21 cellular contexts compared by ENCODE assay signal in the genomic region with DNA sequence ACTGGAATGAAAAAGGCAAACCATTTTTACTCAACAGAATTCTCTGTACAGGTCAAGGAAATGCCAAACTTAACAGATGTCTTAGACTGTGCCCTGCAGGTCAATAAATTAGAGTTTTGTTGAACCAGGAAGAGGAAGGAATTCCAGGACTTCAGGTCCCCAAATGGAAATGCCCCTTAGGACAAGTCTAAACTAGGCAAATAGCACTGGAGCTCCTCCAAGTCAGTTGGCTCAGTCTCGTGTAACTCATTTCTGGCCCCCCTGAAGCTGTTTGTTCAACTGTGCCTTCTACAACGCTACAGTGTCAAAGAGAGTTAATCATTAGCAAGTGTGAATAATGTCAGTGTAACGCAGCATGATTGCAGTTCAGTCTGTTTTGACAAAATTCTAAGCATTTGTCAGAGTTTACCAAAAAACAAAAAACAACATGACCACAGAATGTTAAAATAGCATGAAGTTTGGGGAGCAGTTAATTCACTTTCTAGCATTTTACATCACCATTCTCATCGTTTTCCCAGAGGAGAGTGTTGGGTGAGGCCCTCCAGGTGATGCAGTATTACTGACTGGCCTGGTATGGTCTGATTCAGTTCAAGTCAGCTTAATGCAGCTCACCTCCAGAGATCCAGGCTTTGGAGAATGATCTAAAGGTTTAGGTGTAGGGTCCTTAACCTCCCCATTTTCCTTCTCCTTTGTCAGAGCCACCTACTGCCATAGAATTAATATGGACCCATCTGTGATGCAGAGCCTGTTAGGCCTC.
DNase-seq lines count a peak whose midpoint lies in the region; ATAC-seq, FAIRE-seq and TF ChIP-seq lines count a peak whose summit lies in the region.
"Had no signal": no experiment of that assay in that cellular context is flagged by ENCODE, and none has a peak within 500 bp of the region (broad histone marks: within the 10 kb centered on the region; RNA-seq: fewer than 3 reads in every experiment).

No MANE protein-coding gene starts in this region.

- H3K4me2 ChIP-seq in mesenchymal stem cell (ENCODE audit: low read length, poor library complexity, severe bottlenecking), result peak overlapping the region; percentile 25
- H3K4me2 ChIP-seq: BLaER1 had no signal

- no peak overlapping the region for H3K27ac ChIP-seq in foreskin keratinocyte
- H3K27ac ChIP-seq in mesenchymal stem cell (ENCODE audit: low read length, poor library complexity, severe bottlenecking), result peak overlapping the region; percentile 73
- H3K27ac ChIP-seq: BLaER1, heart right ventricle, ovary, skin epidermis had no signal

- H3K18ac ChIP-seq in mesenchymal stem cell (ENCODE audit: low read depth in 1 of 2, low read length in 2 of 2), result no peak overlapping the region

- no peak overlapping the region for H2BK15ac ChIP-seq in mesenchymal stem cell (ENCODE audit: low read depth, poor library complexity, severe bottlenecking)

- H2AK5ac ChIP-seq in mesenchymal stem cell (ENCODE audit: low read length, severe bottlenecking), result peak overlapping the region; percentile 41

- DNase-seq in RCC 7860 (ENCODE audit: low spot score), result peak; percentile 45
- DNase-seq in foreskin keratinocyte, result no peak
- DNase-seq in mesenchymal stem cell, result no peak
- no peak for DNase-seq in amygdala (lab: John Stamatoyannopoulos, UW)
- no peak for DNase-seq in SW480 (ENCODE audit: low spot score)
- DNase-seq: activated CD4-positive, alpha-beta T cell treated with anti-CD3 and anti-CD28 coated beads, Interleukin-2, amount 50 U/mL, for 48 hours; activated T-cell treated with anti-CD3 and anti-CD28 coated beads, Interleukin-2, amount 50 U/mL, for 4 hours; DMS79 treated with DMSO at 0.1 percent for 48 hours; heart right ventricle; islet precursor cell; NCI-H1436 treated with DMSO at 0.1 percent for 48 hours; NK-92 treated with Interleukin-12 subunit alpha and Interleukin-12 subunit beta, amount 100 ng/mL, for 24 hours; ovary; stimulated activated CD4-positive, alpha-beta T cell treated with anti-CD3 and anti-CD28 coated beads, Interleukin-4, amount 100 ng/mL, for 24 hours; T-cell had no signal

- H3K9me3 ChIP-seq in mesenchymal stem cell (ENCODE audit: control insufficient read depth, low read length), result peaks cover 4% of the 10 kb centered on the region
- H3K9me3 ChIP-seq: BLaER1, ovary had no signal

- H3K79me1 ChIP-seq in mesenchymal stem cell (replicated peaks; ENCODE audit: low read length, poor library complexity, severe bottlenecking), result no peaks in the 10 kb centered on the region

- no peak overlapping the region for H4K91ac ChIP-seq in mesenchymal stem cell (ENCODE audit: low read length)

- peak; percentile 79 for FAIRE-seq in RCC 7860 (lab: Jason Lieb, UNC)
- FAIRE-seq: HTR-8/SVneo had no signal

- no peak overlapping the region for H3K4ac ChIP-seq in mesenchymal stem cell (ENCODE audit: low read depth in 1 of 2, low read length in 2 of 2)

- H3K4me1 ChIP-seq in foreskin keratinocyte (no peaks in the 10 kb centered on the region), mesenchymal stem cell (ENCODE audit: control insufficient read depth, insufficient read depth, low read depth, low read length) (peaks cover 6% of the 10 kb centered on the region)
- H3K4me1 ChIP-seq: BLaER1, heart right ventricle had no signal

- no peak overlapping the region for H2BK120ac ChIP-seq in mesenchymal stem cell (ENCODE audit: low read depth, low read length)

- H3K27me3 ChIP-seq in foreskin keratinocyte, result no peaks in the 10 kb centered on the region
- H3K27me3 ChIP-seq in mesenchymal stem cell (ENCODE audit: control insufficient read depth in 1 of 2, insufficient read depth in 1 of 2, low read length in 2 of 2), result peaks cover 0 to 6% of the 10 kb centered on the region in 2 experiments
- H3K27me3 ChIP-seq: BLaER1, heart right ventricle, ovary had no signal

- no peak overlapping the region for H3K23ac ChIP-seq in mesenchymal stem cell (ENCODE audit: low read length in 2 of 2)

- TF ChIP-seq CTCF in foreskin keratinocyte (conservative IDR thresholded peaks at IDR 0.05), result no peak

- H2BK12ac ChIP-seq in mesenchymal stem cell (ENCODE audit: low read length in 2 of 2), result no peak overlapping the region

- ATAC-seq in foreskin keratinocyte, result peak; percentile 50
- no peak for ATAC-seq in HG02571 (IDR thresholded peaks at IDR 0.05; ENCODE audit: unreplicated experiment)
- ATAC-seq in GM21423 (IDR thresholded peaks at IDR 0.05; ENCODE audit: unreplicated experiment), result no peak
- ATAC-seq: activated naive CD4-positive, alpha-beta T cell treated with anti-CD3 and anti-CD28 coated beads, Interleukin-2, amount 50 U/mL, for 72 hours; activated T-cell treated with anti-CD3 and anti-CD28 coated beads, Interleukin-2, amount 50 U/mL, for 4 hours; heart right ventricle; T-cell had no signal

- no peak overlapping the region for H3K9ac ChIP-seq in mesenchymal stem cell (ENCODE audit: low read length)
- H3K9ac ChIP-seq: BLaER1 had no signal

- H2AFZ ChIP-seq in mesenchymal stem cell (ENCODE audit: low read depth, low read length), result no peak overlapping the region

- H3K36me3 ChIP-seq in mesenchymal stem cell (ENCODE audit: control insufficient read depth in 1 of 2, insufficient read depth in 2 of 2, low read depth in 1 of 2, low read length in 2 of 2), result no peaks in the 10 kb centered on the region
- H3K36me3 ChIP-seq: BLaER1, heart right ventricle, ovary had no signal

- H4K8ac ChIP-seq in mesenchymal stem cell (ENCODE audit: low read length), result no peak overlapping the region

- 46% methylated on average over 2 of the region's 4 CpGs for WGBS in mesenchymal stem cell

- H3K4me3 ChIP-seq in mesenchymal stem cell (ENCODE audit: insufficient read depth in 1 of 2, low read depth in 1 of 2, low read length in 2 of 2), result no peak overlapping the region
- H3K4me3 ChIP-seq: BLaER1, heart right ventricle, ovary, skin epidermis had no signal

- no peak overlapping the region for H2BK5ac ChIP-seq in mesenchymal stem cell (ENCODE audit: low read depth, low read length, poor library complexity, severe bottlenecking)

- no peak overlapping the region for H3K14ac ChIP-seq in mesenchymal stem cell (ENCODE audit: low read length in 2 of 2)
